1 cellular context compared by ENCODE assay signal in the genomic region with DNA sequence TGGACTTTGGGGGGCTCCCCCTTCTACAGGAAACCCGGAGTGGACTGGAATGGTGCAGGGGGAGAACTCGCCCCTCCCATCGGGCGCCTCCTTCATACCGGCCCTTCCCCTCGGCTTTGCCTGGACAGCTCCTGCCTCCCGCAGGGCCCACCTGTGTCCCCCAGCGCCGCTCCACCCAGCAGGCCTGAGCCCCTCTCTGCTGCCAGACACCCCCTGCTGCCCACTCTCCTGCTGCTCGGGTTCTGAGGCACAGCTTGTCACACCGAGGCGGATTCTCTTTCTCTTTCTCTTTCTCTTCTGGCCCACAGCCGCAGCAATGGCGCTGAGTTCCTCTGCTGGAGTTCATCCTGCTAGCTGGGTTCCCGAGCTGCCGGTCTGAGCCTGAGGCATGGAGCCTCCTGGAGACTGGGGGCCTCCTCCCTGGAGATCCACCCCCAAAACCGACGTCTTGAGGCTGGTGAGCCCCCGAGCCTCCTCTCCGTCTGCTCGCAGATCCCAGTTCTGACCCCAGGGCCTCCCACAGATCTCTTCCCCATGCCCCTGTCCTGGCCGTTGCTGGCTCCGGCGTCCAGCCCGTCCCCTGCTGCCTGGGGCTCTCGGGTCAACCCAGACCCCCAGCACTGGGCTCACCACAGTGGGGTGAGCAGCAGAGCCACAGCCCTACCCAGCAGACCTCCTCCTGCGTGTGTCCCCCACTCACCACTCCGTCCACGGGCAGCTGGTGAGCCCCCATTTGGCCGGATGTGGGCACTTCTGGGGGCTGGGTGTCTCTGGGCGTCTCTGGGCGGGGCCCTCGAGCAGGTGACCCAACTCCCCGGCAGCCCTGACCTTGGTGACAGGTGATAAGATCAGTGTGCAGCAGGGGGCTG.
TF ChIP-seq lines count a peak whose summit lies in the region.

Gene TNFRSF14, plus strand, starts transcription at position 95 of the 869 bp plus-strand sequence. Its CDS starts 294 bp downstream, at position 389.

TF ChIP-seq in HepG2, 621 proteins besides CTCF, POLR2A, EP300 and RAD21 (continued from another document and continues in another):
- TF ChIP-seq THRA (CRISPR knock-in tag; IDR thresholded peaks at IDR 0.05; ENCODE audit: borderline replicate concordance) (no peak; the same call in 1 of the 2 replicates), HNF1A (IDR thresholded peaks at IDR 0.05; ENCODE audit: low read depth) (no peak), HNF1A (CRISPR knock-in tag; IDR thresholded peaks at IDR 0.05; ENCODE audit: borderline replicate concordance) (no peak), POLR2AphosphoS2 (IDR thresholded peaks at IDR 0.05; ENCODE audit: low read depth, low read length) (no peak), SRSF9 (IDR thresholded peaks at IDR 0.05; ENCODE audit: borderline replicate concordance, insufficient read depth, low read depth, low read length, poor library complexity, severe bottlenecking) (no peak), LCORL (IDR thresholded peaks at IDR 0.05) (no peak), LCORL (CRISPR knock-in tag; IDR thresholded peaks at IDR 0.05) (no peak; the same call in 1 of the 2 replicates), HCFC1 (IDR thresholded peaks at IDR 0.05; ENCODE audit: low read depth, low read length) (no peak), ATF7-NPFF (CRISPR knock-in tag; IDR thresholded peaks at IDR 0.05; ENCODE audit: low read depth) (no peak), ZFX (CRISPR knock-in tag; IDR thresholded peaks at IDR 0.05; ENCODE audit: low read depth) (peak; percentile 71), KDM3A (CRISPR knock-in tag; IDR thresholded peaks at IDR 0.05; ENCODE audit: low read depth) (no peak), TAF15 (IDR thresholded peaks at IDR 0.05; ENCODE audit: low read depth, low read length, poor library complexity, severe bottlenecking) (peak; percentile 32), ZNF318 (CRISPR knock-in tag; IDR thresholded peaks at IDR 0.05) (0 out of 2 replicates have a peak, but pooled peaks have one; percentile 40), E2F5 (CRISPR knock-in tag; conservative IDR thresholded peaks at IDR 0.05) (0 out of 2 replicates have a peak, but pooled peaks have one; percentile 33), SMYD3 (CRISPR knock-in tag; IDR thresholded peaks at IDR 0.05) (no peak), POLR2AphosphoS5 (IDR thresholded peaks at IDR 0.05; ENCODE audit: low read depth, low read length) (no peak), ZNF598 (CRISPR knock-in tag; IDR thresholded peaks at IDR 0.05; ENCODE audit: borderline replicate concordance) (peak; percentile 75; the same call in 1 of the 2 replicates), U2AF1 (optimal IDR thresholded peaks at IDR 0.05; ENCODE audit: low read depth, low read length) (no peak), RAD51 (IDR thresholded peaks at IDR 0.05; ENCODE audit: borderline replicate concordance) (no peak), MTF2 (CRISPR knock-in tag; IDR thresholded peaks at IDR 0.05; ENCODE audit: borderline replicate concordance) (no peak), ZNF383 (CRISPR knock-in tag; IDR thresholded peaks at IDR 0.05; ENCODE audit: borderline replicate concordance) (no peak), PCBP1 (IDR thresholded peaks at IDR 0.05; ENCODE audit: borderline replicate concordance, low read depth, low read length) (0 out of 2 replicates have a peak, but pooled peaks have one; percentile 12), ZNF878 (CRISPR knock-in tag; IDR thresholded peaks at IDR 0.05) (no peak), MED13 (CRISPR knock-in tag; IDR thresholded peaks at IDR 0.05) (no peak), SMC3 (IDR thresholded peaks at IDR 0.05; ENCODE audit: low read length) (no peak), TSC22D2 (CRISPR knock-in tag; IDR thresholded peaks at IDR 0.05; ENCODE audit: borderline replicate concordance) (no peak), USF2 (IDR thresholded peaks at IDR 0.05; ENCODE audit: low read depth, low read length) (no peak), USF2 (CRISPR knock-in tag; IDR thresholded peaks at IDR 0.05; ENCODE audit: borderline replicate concordance) (no peak), ZNF772 (CRISPR knock-in tag; IDR thresholded peaks at IDR 0.05) (peak; percentile 53; the same call in 1 of the 2 replicates), MED1 (CRISPR knock-in tag; IDR thresholded peaks at IDR 0.05) (peak; percentile 54; the same call in 1 of the 2 replicates), NR3C1 (CRISPR knock-in tag; IDR thresholded peaks at IDR 0.05) (no peak), SALL1 (CRISPR knock-in tag; IDR thresholded peaks at IDR 0.05) (no peak), ASH2L (IDR thresholded peaks at IDR 0.05; ENCODE audit: insufficient read length, low read depth, low read length) (no peak), SSRP1 (CRISPR knock-in tag; IDR thresholded peaks at IDR 0.05) (no peak), RELA (CRISPR knock-in tag; IDR thresholded peaks at IDR 0.05) (no peak), XRCC5 (optimal IDR thresholded peaks at IDR 0.05; ENCODE audit: low read length) (no peak), ATRX (CRISPR knock-in tag; IDR thresholded peaks at IDR 0.05; ENCODE audit: borderline replicate concordance) (no peak), ZBTB7A (CRISPR knock-in tag; IDR thresholded peaks at IDR 0.05) (no peak)
- TF ChIP-seq, protein P1, sequence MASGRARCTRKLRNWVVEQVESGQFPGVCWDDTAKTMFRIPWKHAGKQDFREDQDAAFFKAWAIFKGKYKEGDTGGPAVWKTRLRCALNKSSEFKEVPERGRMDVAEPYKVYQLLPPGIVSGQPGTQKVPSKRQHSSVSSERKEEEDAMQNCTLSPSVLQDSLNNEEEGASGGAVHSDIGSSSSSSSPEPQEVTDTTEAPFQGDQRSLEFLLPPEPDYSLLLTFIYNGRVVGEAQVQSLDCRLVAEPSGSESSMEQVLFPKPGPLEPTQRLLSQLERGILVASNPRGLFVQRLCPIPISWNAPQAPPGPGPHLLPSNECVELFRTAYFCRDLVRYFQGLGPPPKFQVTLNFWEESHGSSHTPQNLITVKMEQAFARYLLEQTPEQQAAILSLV (CRISPR knock-in tag; IDR thresholded peaks at IDR 0.05; ENCODE audit: borderline replicate concordance): no peak
- TF ChIP-seq, protein P2, sequence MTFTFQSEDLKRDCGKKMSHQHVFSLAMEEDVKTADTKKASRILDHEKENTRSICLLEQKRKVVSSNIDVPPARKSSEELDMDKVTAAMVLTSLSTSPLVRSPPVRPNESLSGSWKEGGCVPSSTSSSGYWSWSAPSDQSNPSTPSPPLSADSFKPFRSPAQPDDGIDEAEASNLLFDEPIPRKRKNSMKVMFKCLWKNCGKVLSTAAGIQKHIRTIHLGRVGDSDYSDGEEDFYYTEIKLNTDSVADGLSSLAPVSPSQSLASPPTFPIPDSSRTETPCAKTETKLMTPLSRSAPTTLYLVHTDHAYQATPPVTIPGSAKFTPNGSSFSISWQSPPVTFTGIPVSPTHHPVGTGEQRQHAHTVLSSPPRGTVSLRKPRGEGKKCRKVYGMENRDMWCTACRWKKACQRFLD (CRISPR knock-in tag; IDR thresholded peaks at IDR 0.05; ENCODE audit: borderline replicate concordance): no peak
